In genomic region chr17:48951572-48951971, GRCh38 we compare ENCODE assay signal across 9 cellular contexts. TPM values are rescaled to one million over a fixed set of nuclear protein-coding genes. Genes with fewer than 3 reads are reported as not detected.
"Had no signal": no experiment of that assay in that cellular context is flagged by ENCODE, and none has a peak within 500 bp of the region (broad histone marks: within the 10 kb centered on the region; RNA-seq: fewer than 3 reads in every experiment).

No MANE protein-coding gene starts in this region.

- H3K4me2 ChIP-seq: GM23338, KMS-11 had no signal

- ATAC-seq: GM23338 had no signal

- H3K9ac ChIP-seq: KMS-11 had no signal

- H3K4me3 ChIP-seq: GM23338 had no signal

- H2AFZ ChIP-seq: GM23338 had no signal

- DNase-seq: H9, HCEC 1CT, KBM-7 had no signal

- FAIRE-seq: H1, H54, HTR-8/SVneo had no signal

- H3K27ac ChIP-seq: KMS-11 had no signal

RNA-seq across cellular contexts. Expression of gene GIP, which starts 16.8 kb away (rescaled TPM):
- total RNA-seq: GM23338, H1, H9, HT-29 had no signal

RNA-seq across cellular contexts. Expression of gene IGF2BP1, which starts 45.6 kb away (rescaled TPM):
- total RNA-seq: HT-29 had no signal
